Comparison of ENCODE assay signal across 8 cellular contexts in the genomic region with DNA sequence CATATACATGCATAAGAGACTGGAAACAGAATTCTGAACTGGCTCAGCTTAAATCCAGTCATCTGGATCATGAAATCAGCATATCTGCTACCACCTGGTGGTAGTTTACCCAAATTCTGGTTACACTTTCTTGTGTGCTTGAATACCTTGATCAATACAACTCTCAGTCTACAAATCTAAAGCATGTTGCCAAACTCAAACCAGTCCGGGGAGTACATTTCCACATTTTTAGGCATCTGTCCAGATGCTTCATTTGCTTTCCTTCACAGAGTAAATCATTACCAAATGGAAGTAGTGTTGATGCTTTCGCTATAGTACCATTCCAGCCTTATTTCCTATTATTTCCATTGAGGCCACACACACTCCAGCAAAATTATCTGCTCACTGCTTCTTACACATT.
DNase-seq lines count a peak whose midpoint lies in the region; ATAC-seq, FAIRE-seq and TF ChIP-seq lines count a peak whose summit lies in the region.

No MANE protein-coding gene starts in this region.

- dilution Hi-C loops in keratinocyte (cut with MboI; ENCODE audit: extremely low pct_ligation_motif_present, low sequenced_read_pairs), result no loop called here

- H3K36me3 Mint-ChIP-seq in natural killer cell treated with Interleukin-12 subunit alpha and Interleukin-12 subunit beta and Interleukin-15 and Interleukin-18, amount 100 ng/mL, for 72 hours, result no peaks in the 10 kb centered on the region

- peaks cover 3% of the 10 kb centered on the region for H3K9me3 Mint-ChIP-seq in natural killer cell treated with Interleukin-12 subunit alpha and Interleukin-12 subunit beta and Interleukin-15 and Interleukin-18, amount 100 ng/mL, for 72 hours

- H3K4me1 ChIP-seq in GM23248 (ENCODE audit: insufficient read depth) (no peaks in the 10 kb centered on the region), keratinocyte (ENCODE audit: control insufficient read depth, extremely low read depth, insufficient read depth, low read length) (peaks cover 4% of the 10 kb centered on the region)

- H3K9me3 ChIP-seq in GM23248 (ENCODE audit: low read depth) (peaks cover under 1% of the 10 kb centered on the region), keratinocyte (ENCODE audit: control insufficient read depth, low read depth, low read length) (no peaks in the 10 kb centered on the region)

- H3K79me2 ChIP-seq in GM23248 (ENCODE audit: insufficient read depth) (no peaks in the 10 kb centered on the region), keratinocyte (ENCODE audit: control insufficient read depth, insufficient read depth, low read length) (no peaks in the 10 kb centered on the region)

- H3K27me3 Mint-ChIP-seq in natural killer cell treated with Interleukin-12 subunit alpha and Interleukin-12 subunit beta and Interleukin-15 and Interleukin-18, amount 100 ng/mL, for 72 hours, result no peaks in the 10 kb centered on the region

- no peaks in the 10 kb centered on the region for H3K4me1 Mint-ChIP-seq in natural killer cell treated with Interleukin-12 subunit alpha and Interleukin-12 subunit beta and Interleukin-15 and Interleukin-18, amount 100 ng/mL, for 72 hours (ENCODE audit: low read depth in 2 of 2)

- H3K4me2 ChIP-seq in GM23248 (ENCODE audit: unreplicated experiment) (no peak overlapping the region), keratinocyte (ENCODE audit: control insufficient read depth, extremely low read depth, insufficient read depth, low read depth, low read length) (no peak overlapping the region)

- H3K9me1 ChIP-seq in keratinocyte (ENCODE audit: control insufficient read depth, extremely low read depth, insufficient read depth, low read length), result no peaks in the 10 kb centered on the region

- no peaks in the 10 kb centered on the region for H3K27me3 ChIP-seq in GM23248 (replicated peaks; ENCODE audit: insufficient read depth)
- no peaks in the 10 kb centered on the region for H3K27me3 ChIP-seq in keratinocyte (ENCODE audit: control insufficient read depth, extremely low read depth, insufficient read depth, low read length)

- H3K27ac ChIP-seq in C4-2B, result no peak overlapping the region
- no peak overlapping the region for H3K27ac ChIP-seq in GM23248
- H3K27ac ChIP-seq in keratinocyte (ENCODE audit: control insufficient read depth, insufficient read depth, low read length), result no peak overlapping the region

- no peaks in the 10 kb centered on the region for H3K9me2 ChIP-seq in GM23248 (ENCODE audit: insufficient read depth)

- WGBS in GM23248 (ENCODE audit: low coverage in 1 of 2, low lambda C conversion rate in 2 of 2, missing lambda C conversion rate in 2 of 2), 2 experiments, result 8 to 16% methylated on average over 2 of the region's 2 CpGs

- H3K4me3 ChIP-seq in GM23248, result no peak overlapping the region
- H3K4me3 ChIP-seq in keratinocyte (ENCODE audit: control insufficient read depth in 2 of 3, extremely low read depth in 1 of 3, insufficient read depth in 2 of 3, low read depth in 1 of 3, low read length in 3 of 3), result no peak overlapping the region

- intact Hi-C loops in posterior vena cava (cut with DNase I), result no loop called here

- in situ Hi-C loops in GM23248 (cut with MboI), result no loop called here

- peak; percentile 86 for TF ChIP-seq CTCF in C4-2B (conservative IDR thresholded peaks at IDR 0.05)
- peak in 2 of 3 experiments; percentile 47 to 48 for TF ChIP-seq CTCF in keratinocyte (optimal IDR thresholded peaks at IDR 0.05 in 1 of 3, IDR thresholded peaks at IDR 0.05 in 1 of 3, conservative IDR thresholded peaks at IDR 0.05 in 1 of 3; ENCODE audit: extremely low read depth in 1 of 3, insufficient read depth in 2 of 3, low read length in 3 of 3)

- DNase-seq in GM23248 (peak; percentile 46), SK-N-DZ (ENCODE audit: low spot score) (peak; percentile 4), keratinocyte (ENCODE audit: low read depth, low spot score) (no peak), germinal center (ENCODE audit: low spot score) (no peak), midbrain (lab: John Stamatoyannopoulos, UW) (no peak), posterior vena cava (ENCODE audit: low spot score) (no peak)
- DNase-seq in natural killer cell treated with Interleukin-12 subunit alpha and Interleukin-12 subunit beta and Interleukin-15 and Interleukin-18, amount 100 ng/mL, for 72 hours (ENCODE audit: low spot score), result no peak

- H3F3A ChIP-seq in GM23248 (ENCODE audit: insufficient read depth), result no peaks in the 10 kb centered on the region

- H3K9ac ChIP-seq in GM23248 (no peak overlapping the region), keratinocyte (ENCODE audit: control insufficient read depth, extremely low read depth, insufficient read depth, low read length) (no peak overlapping the region)

- FAIRE-seq in keratinocyte (lab: Jason Lieb, UNC), result peak; percentile 87

- H4K20me1 ChIP-seq in GM23248 (ENCODE audit: insufficient read depth) (no peaks in the 10 kb centered on the region), keratinocyte (ENCODE audit: control insufficient read depth, extremely low read depth, insufficient read depth, low read length) (no peaks in the 10 kb centered on the region)

- no peak overlapping the region for H3K27ac Mint-ChIP-seq in natural killer cell treated with Interleukin-12 subunit alpha and Interleukin-12 subunit beta and Interleukin-15 and Interleukin-18, amount 100 ng/mL, for 72 hours

- H3K4me3 Mint-ChIP-seq in natural killer cell treated with Interleukin-12 subunit alpha and Interleukin-12 subunit beta and Interleukin-15 and Interleukin-18, amount 100 ng/mL, for 72 hours, result no peak overlapping the region

- no peak for ATAC-seq in natural killer cell treated with Interleukin-12 subunit alpha and Interleukin-12 subunit beta and Interleukin-15 and Interleukin-18, amount 100 ng/mL, for 72 hours

- no peaks in the 10 kb centered on the region for H3K36me3 ChIP-seq in GM23248 (ENCODE audit: low read depth)
- no peaks in the 10 kb centered on the region for H3K36me3 ChIP-seq in keratinocyte (ENCODE audit: control insufficient read depth in 2 of 2, extremely low read depth in 1 of 2, insufficient read depth in 2 of 2, low read length in 2 of 2)

- H2AFZ ChIP-seq in GM23248, result no peak overlapping the region
- H2AFZ ChIP-seq in keratinocyte (ENCODE audit: control insufficient read depth, low read length), result no peak overlapping the region

Comparison
In these comparisons a context has a peak if more than half of its experiments do, and no peak if none do; other contexts are left out.
1. DNase-seq: peak in GM23248 (single experiment) and SK-N-DZ (single experiment); none in keratinocyte (single experiment), natural killer cell treated with Interleukin-12 subunit alpha and Interleukin-12 subunit beta and Interleukin-15 and Interleukin-18, amount 100 ng/mL, for 72 hours (single experiment), germinal center (single experiment), midbrain (single experiment) and posterior vena cava (single experiment).